ENCODE assay signal across 29 cellular contexts in genomic region chr3:94146455-94146854, GRCh38.
DNase-seq lines count a peak whose midpoint lies in the region; ATAC-seq, FAIRE-seq and TF ChIP-seq lines count a peak whose summit lies in the region.
"Had no signal": no experiment of that assay in that cellular context is flagged by ENCODE, and none has a peak within 500 bp of the region (broad histone marks: within the 10 kb centered on the region; RNA-seq: fewer than 3 reads in every experiment).

No MANE protein-coding gene starts in this region.

- H3K27me3 Mint-ChIP-seq in brain: no peaks in the 10 kb centered on the region
- peaks cover 20% of the 10 kb centered on the region for H3K27me3 Mint-ChIP-seq in CD4-positive, alpha-beta T cell
- H3K27me3 Mint-ChIP-seq: type B pancreatic cell had no signal

- WGBS in HUES64: 78% methylated on average over 3 of the region's 4 CpGs
- WGBS in right lobe of liver (ENCODE audit: insufficient coverage, low coverage, low lambda C conversion rate, missing lambda C conversion rate): 88% methylated on average over 4 of the region's 4 CpGs

- no peak overlapping the region for H3K4me3 ChIP-seq in HUES64 (ENCODE audit: low read length)
- H3K4me3 ChIP-seq in keratinocyte (ENCODE audit: control insufficient read depth in 2 of 3, extremely low read depth in 1 of 3, insufficient read depth in 2 of 3, low read depth in 1 of 3, low read length in 3 of 3): no peak overlapping the region
- no peak overlapping the region for H3K4me3 ChIP-seq in right lobe of liver

- H3K9me3 ChIP-seq in HUES64 (ENCODE audit: insufficient read depth, low read depth, low read length) (peaks cover 2% of the 10 kb centered on the region; the same call in 1 of the 2 replicates), keratinocyte (ENCODE audit: control insufficient read depth, low read depth, low read length) (no peaks in the 10 kb centered on the region), right lobe of liver (no peaks in the 10 kb centered on the region)
- H3K9me3 ChIP-seq in CD4-positive, alpha-beta T cell (ENCODE audit: control insufficient read depth, low read length): no peaks in the 10 kb centered on the region

- no peaks in the 10 kb centered on the region for H3K79me2 ChIP-seq in keratinocyte (ENCODE audit: control insufficient read depth, insufficient read depth, low read length)

- intact Hi-C loops in CD4-positive, alpha-beta T cell (cut with DNase I, micrococcal nuclease): no loop called here
- intact Hi-C loops in right lobe of liver (cut with DNase I): no loop called here

- no peak overlapping the region for H3K9ac ChIP-seq in HUES64 (ENCODE audit: low read depth, low read length)
- no peak overlapping the region for H3K9ac ChIP-seq in keratinocyte (ENCODE audit: control insufficient read depth, extremely low read depth, insufficient read depth, low read length)

- no peak for ATAC-seq in CD4-positive, alpha-beta T cell (ENCODE audit: poor library complexity)
- no peak for ATAC-seq in right lobe of liver
- ATAC-seq: naive thymus-derived CD4-positive, alpha-beta T cell; stimulated activated naive B cell treated with anti-CD40 and anti-IgM and Interleukin-4, amounts not matched to agents 10 μg/mL and 1 μg/mL and 100 μg/mL, for 72 hours had no signal

- peaks cover 8% of the 10 kb centered on the region for H3K4me1 Mint-ChIP-seq in brain
- H3K4me1 Mint-ChIP-seq in CD4-positive, alpha-beta T cell (ENCODE audit: low read depth): no peaks in the 10 kb centered on the region
- H3K4me1 Mint-ChIP-seq: B cell; CD8-positive, alpha-beta memory T cell; naive thymus-derived CD4-positive, alpha-beta T cell; stimulated activated naive B cell treated with anti-CD40 and anti-IgM and Interleukin-4, amounts not matched to agents 10 μg/mL and 1 μg/mL and 100 μg/mL, for 72 hours had no signal

- H3K4me2 ChIP-seq in keratinocyte (ENCODE audit: control insufficient read depth, extremely low read depth, insufficient read depth, low read depth, low read length): no peak overlapping the region

- dilution Hi-C loops in keratinocyte (cut with MboI; ENCODE audit: extremely low pct_ligation_motif_present, low sequenced_read_pairs): no loop called here

- peak overlapping the region in 1 of 5 experiments; percentile 75 for H3K4me3 Mint-ChIP-seq in brain
- no peak overlapping the region for H3K4me3 Mint-ChIP-seq in CD4-positive, alpha-beta T cell
- H3K4me3 Mint-ChIP-seq: activated CD4-positive, alpha-beta memory T cell treated with anti-CD3 and anti-CD28 coated beads for 36 hours; activated naive CD4-positive, alpha-beta T cell treated with anti-CD3 and anti-CD28 coated beads for 36 hours; B cell; CD8-positive, alpha-beta memory T cell; naive thymus-derived CD4-positive, alpha-beta T cell; stimulated activated naive B cell treated with anti-CD40 and anti-IgM and Interleukin-4, amounts not matched to agents 10 μg/mL and 1 μg/mL and 100 μg/mL, for 72 hours; type B pancreatic cell had no signal

- H2AFZ ChIP-seq in keratinocyte (ENCODE audit: control insufficient read depth, low read length): peak overlapping the region; percentile 2

- CTCF ChIA-PET in CD4-positive, alpha-beta T cell (lab: Charles Lee): no interaction called here

- H3K27me3 ChIP-seq in HUES64 (ENCODE audit: insufficient read depth, low read length) (no peaks in the 10 kb centered on the region), keratinocyte (ENCODE audit: control insufficient read depth, extremely low read depth, insufficient read depth, low read length) (no peaks in the 10 kb centered on the region), right lobe of liver (no peaks in the 10 kb centered on the region)
- H3K27me3 ChIP-seq in CD4-positive, alpha-beta T cell (ENCODE audit: control insufficient read depth, insufficient read depth, low read length): no peaks in the 10 kb centered on the region

- DNase-seq in ELR (ENCODE audit: low read depth) (peak; percentile 6), keratinocyte (ENCODE audit: low read depth, low spot score) (no peak), globus pallidus (ENCODE audit: low spot score) (no peak), NCI-H2196 (lab: John Stamatoyannopoulos, UW; ENCODE audit: unreplicated experiment) (no peak), right lobe of liver (no peak)
- no peak for DNase-seq in CD4-positive, alpha-beta T cell
- DNase-seq: activated CD4-positive, alpha-beta memory T cell treated with anti-CD3 and anti-CD28 coated beads for 36 hours; activated CD4-positive, CD25-positive, alpha-beta regulatory T cell treated with anti-CD3 and anti-CD28 coated beads, Interleukin-2, amount 50 U/mL, for 72 hours; activated naive CD4-positive, alpha-beta T cell treated with anti-CD3 and anti-CD28 coated beads for 36 hours; CD8-positive, alpha-beta memory T cell; DMS153; HCEC 1CT; Karpas-422; kidney; naive thymus-derived CD4-positive, alpha-beta T cell; NCI-H1436; NCI-H2171; NCI-H510A treated with DMSO at 0.1 percent for 48 hours; occipital lobe; SHP77 treated with DMSO at 0.1 percent for 48 hours; small intestine; stimulated activated naive B cell treated with anti-CD40 and anti-IgM and Interleukin-4, amounts not matched to agents 10 μg/mL and 1 μg/mL and 100 μg/mL, for 72 hours; T-helper 2 cell had no signal

- H3K9me1 ChIP-seq in keratinocyte (ENCODE audit: control insufficient read depth, extremely low read depth, insufficient read depth, low read length): no peaks in the 10 kb centered on the region

- H3K27ac Mint-ChIP-seq in brain: peak overlapping the region in 3 of 5 experiments; percentile 64 to 96 (median 95)
- no peak overlapping the region for H3K27ac Mint-ChIP-seq in CD4-positive, alpha-beta T cell
- H3K27ac Mint-ChIP-seq: activated CD4-positive, alpha-beta memory T cell treated with anti-CD3 and anti-CD28 coated beads for 36 hours; activated naive CD4-positive, alpha-beta T cell treated with anti-CD3 and anti-CD28 coated beads for 36 hours; B cell; CD8-positive, alpha-beta memory T cell; naive thymus-derived CD4-positive, alpha-beta T cell; stimulated activated naive B cell treated with anti-CD40 and anti-IgM and Interleukin-4, amounts not matched to agents 10 μg/mL and 1 μg/mL and 100 μg/mL, for 72 hours; type B pancreatic cell had no signal

- FAIRE-seq in keratinocyte (lab: Jason Lieb, UNC): no peak
- FAIRE-seq: endothelial cell of umbilical vein, GM12891, kidney, small intestine had no signal

- POLR2A ChIA-PET in CD4-positive, alpha-beta T cell (lab: Charles Lee): no interaction called here

- TF ChIP-seq CTCF in brain (conservative IDR thresholded peaks at IDR 0.05) (no peak), keratinocyte (optimal IDR thresholded peaks at IDR 0.05 in 1 of 3, IDR thresholded peaks at IDR 0.05 in 1 of 3, conservative IDR thresholded peaks at IDR 0.05 in 1 of 3; ENCODE audit: extremely low read depth in 1 of 3, insufficient read depth in 2 of 3, low read length in 3 of 3) (no peak), right lobe of liver (IDR thresholded peaks at IDR 0.05) (no peak)
- no peak for TF ChIP-seq CTCF in CD4-positive, alpha-beta T cell (IDR thresholded peaks at IDR 0.05)

- H3K4me1 ChIP-seq in HUES64 (ENCODE audit: insufficient read depth, low read length) (peaks cover 15% of the 10 kb centered on the region), keratinocyte (ENCODE audit: control insufficient read depth, extremely low read depth, insufficient read depth, low read length) (no peaks in the 10 kb centered on the region), right lobe of liver (no peaks in the 10 kb centered on the region)

- no peak for TF ChIP-seq POLR2A in right lobe of liver (IDR thresholded peaks at IDR 0.05)

- H3K36me3 ChIP-seq in HUES64 (ENCODE audit: insufficient read depth, low read length) (no peaks in the 10 kb centered on the region), keratinocyte (ENCODE audit: control insufficient read depth in 2 of 2, extremely low read depth in 1 of 2, insufficient read depth in 2 of 2, low read length in 2 of 2) (no peaks in the 10 kb centered on the region), right lobe of liver (no peaks in the 10 kb centered on the region)

- H3K36me3 Mint-ChIP-seq in brain: no peaks in the 10 kb centered on the region
- H3K36me3 Mint-ChIP-seq in CD4-positive, alpha-beta T cell (ENCODE audit: low read depth): no peaks in the 10 kb centered on the region
- H3K36me3 Mint-ChIP-seq: activated CD4-positive, alpha-beta memory T cell treated with anti-CD3 and anti-CD28 coated beads for 36 hours; naive thymus-derived CD4-positive, alpha-beta T cell; stimulated activated naive B cell treated with anti-CD40 and anti-IgM and Interleukin-4, amounts not matched to agents 10 μg/mL and 1 μg/mL and 100 μg/mL, for 72 hours; type B pancreatic cell had no signal

- H4K20me1 ChIP-seq in keratinocyte (ENCODE audit: control insufficient read depth, extremely low read depth, insufficient read depth, low read length): no peaks in the 10 kb centered on the region

- peak overlapping the region; percentile 9; the same call in 1 of the 2 replicates for H3K27ac ChIP-seq in HUES64 (ENCODE audit: low read depth, low read length)
- no peak overlapping the region for H3K27ac ChIP-seq in keratinocyte (ENCODE audit: control insufficient read depth, insufficient read depth, low read length)
- H3K27ac ChIP-seq in CD4-positive, alpha-beta T cell (ENCODE audit: low read depth, low read length): no peak overlapping the region
- H3K27ac ChIP-seq in right lobe of liver: no peak overlapping the region

- peaks cover 0 to 5% (median 0%) of the 10 kb centered on the region in 5 experiments for H3K9me3 Mint-ChIP-seq in brain
- H3K9me3 Mint-ChIP-seq in CD4-positive, alpha-beta T cell: no peaks in the 10 kb centered on the region
- H3K9me3 Mint-ChIP-seq: activated CD4-positive, alpha-beta memory T cell treated with anti-CD3 and anti-CD28 coated beads for 36 hours; activated naive CD4-positive, alpha-beta T cell treated with anti-CD3 and anti-CD28 coated beads for 36 hours; CD8-positive, alpha-beta memory T cell had no signal
